Comparison of ENCODE assay signal across 24 cellular contexts in genomic region chr13:91079190-91079589, GRCh38.
DNase-seq lines count a peak whose midpoint lies in the region; ATAC-seq, FAIRE-seq and TF ChIP-seq lines count a peak whose summit lies in the region.
"Had no signal": no experiment of that assay in that cellular context is flagged by ENCODE, and none has a peak within 500 bp of the region (broad histone marks: within the 10 kb centered on the region; RNA-seq: fewer than 3 reads in every experiment).

No MANE protein-coding gene starts in this region.

- no peak overlapping the region for H3K4me2 ChIP-seq in GM12878 (ENCODE audit: control insufficient read depth, insufficient read depth)
- H3K4me2 ChIP-seq: A549 had no signal

- no peaks in the 10 kb centered on the region for H3K4me1 ChIP-seq in GM12878 (ENCODE audit: control insufficient read depth, insufficient read depth, low read length)
- H3K4me1 ChIP-seq: A549 had no signal

- no peak overlapping the region for H3K4me3 Mint-ChIP-seq in chondrocyte (ENCODE audit: unreplicated experiment)
- H3K4me3 Mint-ChIP-seq: CD4-positive, alpha-beta memory T cell; H9 had no signal

- no peaks in the 10 kb centered on the region for H4K20me1 ChIP-seq in GM12878 (ENCODE audit: control insufficient read depth, insufficient read depth)

- POLR2A ChIA-PET in GM12878 (lab: Charles Lee): interaction anchor here (0.6 kb wide), 1 partner anchor 10 kb away, joined by 3 read pairs; no protein-coding TSS in a partner anchor

- ATAC-seq in GM18867 (IDR thresholded peaks at IDR 0.05; ENCODE audit: unreplicated experiment) (peak; percentile 55), HG02798 (IDR thresholded peaks at IDR 0.05; ENCODE audit: poor library complexity, unreplicated experiment) (peak; percentile 49), GM12878 (peak; percentile 36; the same call in 2 of the 3 replicates), HG03460 (IDR thresholded peaks at IDR 0.05; ENCODE audit: unreplicated experiment) (no peak)
- ATAC-seq: A549, HCT116 had no signal

- peaks cover 3% of the 10 kb centered on the region for H3K27me3 Mint-ChIP-seq in chondrocyte (ENCODE audit: low read depth)

- 22% methylated on average over 2 of the region's 2 CpGs for WGBS in GM12878 (ENCODE audit: insufficient coverage, insufficient replicate concordance, low lambda C conversion rate, missing lambda C conversion rate)

- RAD21 ChIA-PET in GM12878 (lab: Charles Lee; ENCODE audit: unreplicated experiment): no interaction called here

- DNase-seq in D721Med (ENCODE audit: insufficient read length, low spot score): no peak
- DNase-seq in GM12878 (ENCODE audit: low read depth, low spot score): no peak
- no peak for DNase-seq in frontal cortex (ENCODE audit: low spot score in 2 of 2)
- DNase-seq in chondrocyte (ENCODE audit: low spot score): no peak
- no peak for DNase-seq in activated CD8-positive, alpha-beta memory T cell treated with anti-CD3 and anti-CD28 coated beads, Interleukin-2, amount 50 U/mL, for 4 hours
- DNase-seq: 8988T; ACHN; AML-193; C1 segment of cervical spinal cord; Calu3; CD4-positive, alpha-beta memory T cell; COR-L47; DMS153; DND-41; GM23248; H9 had no signal

- no peak for TF ChIP-seq RAD21 in GM12878 (IDR thresholded peaks at IDR 0.05; ENCODE audit: insufficient read depth, low read depth, low read length)

- intact Hi-C loops in GM12878 (cut with micrococcal nuclease; ENCODE audit: unreplicated experiment): loop anchor here (5.0 kb wide), 1 partner anchor 168 kb away; no protein-coding TSS in a partner anchor

- no peak; a peak in 1 of 4 replicates for TF ChIP-seq EP300 in GM12878 (IDR thresholded peaks at IDR 0.05; ENCODE audit: borderline replicate concordance in 1 of 2, control insufficient read depth in 1 of 2, low read depth in 2 of 2, low read length in 2 of 2)

- H2AFZ ChIP-seq in GM12878 (ENCODE audit: control insufficient read depth, low read depth, low read length): no peak overlapping the region
- H2AFZ ChIP-seq: GM23248 had no signal

- no peaks in the 10 kb centered on the region for H3K4me1 Mint-ChIP-seq in chondrocyte (ENCODE audit: low read depth)
- H3K4me1 Mint-ChIP-seq: CD4-positive, alpha-beta memory T cell had no signal

- FAIRE-seq in D721Med (lab: Jason Lieb, UNC): peak; percentile 56
- no peak for FAIRE-seq in GM12878 (lab: Jason Lieb, UNC)
- no peak for FAIRE-seq in frontal cortex (lab: Jason Lieb, UNC)
- FAIRE-seq: A549, GM18507, GM19239, H1 had no signal

- no peak overlapping the region for H3K4me3 ChIP-seq in GM12878
- H3K4me3 ChIP-seq: A549, GM23248 had no signal

- in situ Hi-C loops in GM12878 (cut with MboI): no loop called here

- no peak overlapping the region for H3K9ac ChIP-seq in GM12878 (ENCODE audit: control insufficient read depth, insufficient read depth, low read length)
- H3K9ac ChIP-seq: GM23248 had no signal

- H3K27ac Mint-ChIP-seq in chondrocyte (ENCODE audit: unreplicated experiment): no peak overlapping the region
- H3K27ac Mint-ChIP-seq: CD4-positive, alpha-beta memory T cell; H9 had no signal

- TF ChIP-seq CTCF in D721Med (IDR thresholded peaks at IDR 0.05; ENCODE audit: insufficient read depth, missing control alignments) (no peak), GM12878 (IDR thresholded peaks at IDR 0.05 in 2 of 3, conservative IDR thresholded peaks at IDR 0.05 in 1 of 3; ENCODE audit: control insufficient read depth in 2 of 3, extremely low read depth in 1 of 3, insufficient read depth in 1 of 3, low read depth in 3 of 3, low read length in 3 of 3) (no peak), chondrocyte (IDR thresholded peaks at IDR 0.05) (no peak)

- SMC1A ChIA-PET in GM12878 (lab: Charles Lee; ENCODE audit: uncharacterized antibody, unreplicated experiment): interaction anchor here (2.8 kb wide), 1 partner anchor 11 kb away, joined by 14 read pairs; no protein-coding TSS in a partner anchor

- no peak overlapping the region for H3K27ac ChIP-seq in GM12878 (ENCODE audit: control insufficient read depth, insufficient read depth)
- H3K27ac ChIP-seq: A549, GM23248 had no signal

- H3K36me3 ChIP-seq in GM12878 (ENCODE audit: control insufficient read depth in 2 of 2, insufficient read depth in 2 of 2, low read length in 1 of 2): no peaks in the 10 kb centered on the region

- H3K27me3 ChIP-seq in GM12878 (replicated peaks in 1 of 2; ENCODE audit: control insufficient read depth in 2 of 2, insufficient read depth in 2 of 2, low read length in 1 of 2): no peaks in the 10 kb centered on the region

- H3K36me3 Mint-ChIP-seq in chondrocyte (ENCODE audit: low read depth): no peaks in the 10 kb centered on the region
- H3K36me3 Mint-ChIP-seq: CD4-positive, alpha-beta memory T cell had no signal

- H3K9me3 Mint-ChIP-seq in chondrocyte (ENCODE audit: low read depth): peaks cover 3% of the 10 kb centered on the region
- H3K9me3 Mint-ChIP-seq: H9 had no signal

- TF ChIP-seq POLR2A in GM12878 (IDR thresholded peaks at IDR 0.05; ENCODE audit: low read depth, low read length): no peak

- CTCF ChIA-PET in GM12878 (lab: Yijun Ruan, JAX): interaction anchor here (1.1 to 1.7 kb wide), 2 partner anchors 13 to 35 kb away, joined by 3 read pairs; no protein-coding TSS in a partner anchor

- H3K9me3 ChIP-seq in GM12878 (replicated peaks; ENCODE audit: control insufficient read depth, insufficient read depth, low read length): no peaks in the 10 kb centered on the region
- H3K9me3 ChIP-seq: A549 had no signal

- no peaks in the 10 kb centered on the region for H3K79me2 ChIP-seq in GM12878 (ENCODE audit: control insufficient read depth, insufficient read depth, low read length)

- no TSS peak for BruUV-seq in GM12878 (replicated peaks; lab: Mats Ljungman, UMichigan)

TF ChIP-seq in GM12878, 131 proteins besides CTCF, POLR2A, EP300 and RAD21:
- no peak for TF ChIP-seq RFX5 (IDR thresholded peaks at IDR 0.05; ENCODE audit: low read depth, low read length)
- TF ChIP-seq SRF (IDR thresholded peaks at IDR 0.05; ENCODE audit: low read depth in 2 of 2, low read length in 2 of 2): no peak
- TF ChIP-seq SUZ12 (IDR thresholded peaks at IDR 0.05; ENCODE audit: unreplicated experiment): no peak
- TF ChIP-seq HDAC6 (IDR thresholded peaks at IDR 0.05; ENCODE audit: unreplicated experiment): no peak
- TF ChIP-seq MTA3 (IDR thresholded peaks at IDR 0.05; ENCODE audit: borderline replicate concordance, low read length): no peak
- no peak for TF ChIP-seq ZNF217 (IDR thresholded peaks at IDR 0.05)
- no peak for TF ChIP-seq MXI1 (IDR thresholded peaks at IDR 0.05; ENCODE audit: low read depth, low read length)
- TF ChIP-seq USF2 (IDR thresholded peaks at IDR 0.05; ENCODE audit: borderline replicate concordance, low read depth, low read length): no peak
- TF ChIP-seq PRDM15 (CRISPR knock-in tag; IDR thresholded peaks at IDR 0.05): no peak
- no peak for TF ChIP-seq EED (IDR thresholded peaks at IDR 0.05; ENCODE audit: low read depth)
- no peak for TF ChIP-seq CHD4 (IDR thresholded peaks at IDR 0.05)
- TF ChIP-seq SMC3 (IDR thresholded peaks at IDR 0.05; ENCODE audit: borderline replicate concordance, low read length): no peak
- no peak for TF ChIP-seq CHD1 (IDR thresholded peaks at IDR 0.05; ENCODE audit: low read depth, low read length)
- TF ChIP-seq GATAD2B (conservative IDR thresholded peaks at IDR 0.05; ENCODE audit: low read depth): no peak
- no peak for TF ChIP-seq ZNF207 (IDR thresholded peaks at IDR 0.05; ENCODE audit: borderline replicate concordance)
- no peak for TF ChIP-seq ZNF622 (IDR thresholded peaks at IDR 0.05)
- no peak for TF ChIP-seq SREBF2 (IDR thresholded peaks at IDR 0.05; ENCODE audit: low read length)
- no peak for TF ChIP-seq ETV6 (conservative IDR thresholded peaks at IDR 0.05 in 1 of 2, IDR thresholded peaks at IDR 0.05 in 1 of 2; ENCODE audit: borderline replicate concordance in 1 of 2, low read depth in 1 of 2)
